22 cellular contexts compared by ENCODE assay signal in genomic region chr5:2023196-2023595, GRCh38.
DNase-seq lines count a peak whose midpoint lies in the region; ATAC-seq and TF ChIP-seq lines count a peak whose summit lies in the region.
"Had no signal": no experiment of that assay in that cellular context is flagged by ENCODE, and none has a peak within 500 bp of the region (broad histone marks: within the 10 kb centered on the region; RNA-seq: fewer than 3 reads in every experiment).

No MANE protein-coding gene starts in this region.

- TF ChIP-seq CTCF in epithelial cell of esophagus (IDR thresholded peaks at IDR 0.05; ENCODE audit: insufficient read depth, low read depth, low read length, missing control alignments) (no peak), foreskin keratinocyte (conservative IDR thresholded peaks at IDR 0.05) (no peak)

- H3K27ac ChIP-seq in foreskin keratinocyte, result no peak overlapping the region
- H3K27ac ChIP-seq: A549; BLaER1 treated with 17β-estradiol and CSF1 and Interleukin-3, amounts not matched to agents 10 nM and 100 nM had no signal

- DNase-seq in cardiac septum (ENCODE audit: low spot score) (peak; percentile 1), left ventricle myocardium superior (no peak), epithelial cell of esophagus (ENCODE audit: low read depth) (peak; percentile 32), foreskin keratinocyte (peak; percentile 64 to 87), G401 (ENCODE audit: low spot score) (no peak), OCI-M2 (lab: John Stamatoyannopoulos, UW; ENCODE audit: unreplicated experiment) (no peak)
- DNase-seq in activated T-cell treated with anti-CD3 and anti-CD28 coated beads, Interleukin-2, amount 50 U/mL, for 72 hours, result no peak
- DNase-seq: 8988T; ACHN; AML-193; BE2C; Calu3; CD4-positive, alpha-beta T cell; COR-L47; DMS53; DMS79 treated with DMSO at 0.1 percent for 48 hours; GOT3; HFFc6 had no signal

- H3K27me3 Mint-ChIP-seq in activated T-cell treated with anti-CD3 and anti-CD28 coated beads, Interleukin-2, amount 50 U/mL, for 72 hours (ENCODE audit: low read depth), result peaks cover 46% of the 10 kb centered on the region

- H3K4me3 ChIP-seq in epithelial cell of esophagus (ENCODE audit: low read length), result no peak overlapping the region
- H3K4me3 ChIP-seq: A549; BLaER1 treated with 17β-estradiol and CSF1 and Interleukin-3, amounts not matched to agents 10 nM and 100 nM; HAP-1 had no signal

- H3K4me3 Mint-ChIP-seq in activated T-cell treated with anti-CD3 and anti-CD28 coated beads, Interleukin-2, amount 50 U/mL, for 72 hours, result no peak overlapping the region
- H3K4me3 Mint-ChIP-seq: CD14-positive monocyte; CD4-positive, alpha-beta T cell; HFFc6 had no signal

- no peaks in the 10 kb centered on the region for H3K9me3 Mint-ChIP-seq in activated T-cell treated with anti-CD3 and anti-CD28 coated beads, Interleukin-2, amount 50 U/mL, for 72 hours
- H3K9me3 Mint-ChIP-seq: CD4-positive, alpha-beta T cell; HFFc6 had no signal

- no peaks in the 10 kb centered on the region for H3K4me1 Mint-ChIP-seq in activated T-cell treated with anti-CD3 and anti-CD28 coated beads, Interleukin-2, amount 50 U/mL, for 72 hours (ENCODE audit: low read depth)
- H3K4me1 Mint-ChIP-seq: CD14-positive monocyte had no signal

- peaks cover 19% of the 10 kb centered on the region for H3K4me1 ChIP-seq in foreskin keratinocyte
- H3K4me1 ChIP-seq: A549, BE2C, HAP-1 had no signal

- no peaks in the 10 kb centered on the region for H3K36me3 Mint-ChIP-seq in activated T-cell treated with anti-CD3 and anti-CD28 coated beads, Interleukin-2, amount 50 U/mL, for 72 hours (ENCODE audit: insufficient read depth in 2 of 2)
- H3K36me3 Mint-ChIP-seq: CD14-positive monocyte had no signal

- intact Hi-C loops in cardiac septum (cut with DNase I), result no loop called here
- intact Hi-C loops in left ventricle myocardium superior (cut with micrococcal nuclease), result no loop called here

- in situ Hi-C loops in G401 (cut with HindIII; ENCODE audit: low sequenced_read_pairs), result no loop called here

- no peak overlapping the region for H3K27ac Mint-ChIP-seq in activated T-cell treated with anti-CD3 and anti-CD28 coated beads, Interleukin-2, amount 50 U/mL, for 72 hours
- H3K27ac Mint-ChIP-seq: CD14-positive monocyte; CD4-positive, alpha-beta T cell; HFFc6 had no signal

- no peaks in the 10 kb centered on the region for H3K27me3 ChIP-seq in foreskin keratinocyte
- H3K27me3 ChIP-seq: BE2C; BLaER1 treated with 17β-estradiol and CSF1 and Interleukin-3, amounts not matched to agents 10 nM and 100 nM had no signal

- no peak for ATAC-seq in left ventricle myocardium superior
- ATAC-seq in foreskin keratinocyte, result peak; percentile 66
- ATAC-seq in activated T-cell treated with anti-CD3 and anti-CD28 coated beads, Interleukin-2, amount 50 U/mL, for 72 hours (replicated peaks in 1 of 2), result no peak
- ATAC-seq: A549 had no signal

Comparison
In these comparisons a context has a peak if more than half of its experiments do, and no peak if none do; other contexts are left out.
1. DNase-seq: peak in cardiac septum (single experiment), epithelial cell of esophagus (single experiment) and foreskin keratinocyte (2 of 2); none in left ventricle myocardium superior (single experiment), G401 (single experiment), activated T-cell treated with anti-CD3 and anti-CD28 coated beads, Interleukin-2, amount 50 U/mL, for 72 hours (0 of 2) and OCI-M2 (single experiment).